In the genomic region with DNA sequence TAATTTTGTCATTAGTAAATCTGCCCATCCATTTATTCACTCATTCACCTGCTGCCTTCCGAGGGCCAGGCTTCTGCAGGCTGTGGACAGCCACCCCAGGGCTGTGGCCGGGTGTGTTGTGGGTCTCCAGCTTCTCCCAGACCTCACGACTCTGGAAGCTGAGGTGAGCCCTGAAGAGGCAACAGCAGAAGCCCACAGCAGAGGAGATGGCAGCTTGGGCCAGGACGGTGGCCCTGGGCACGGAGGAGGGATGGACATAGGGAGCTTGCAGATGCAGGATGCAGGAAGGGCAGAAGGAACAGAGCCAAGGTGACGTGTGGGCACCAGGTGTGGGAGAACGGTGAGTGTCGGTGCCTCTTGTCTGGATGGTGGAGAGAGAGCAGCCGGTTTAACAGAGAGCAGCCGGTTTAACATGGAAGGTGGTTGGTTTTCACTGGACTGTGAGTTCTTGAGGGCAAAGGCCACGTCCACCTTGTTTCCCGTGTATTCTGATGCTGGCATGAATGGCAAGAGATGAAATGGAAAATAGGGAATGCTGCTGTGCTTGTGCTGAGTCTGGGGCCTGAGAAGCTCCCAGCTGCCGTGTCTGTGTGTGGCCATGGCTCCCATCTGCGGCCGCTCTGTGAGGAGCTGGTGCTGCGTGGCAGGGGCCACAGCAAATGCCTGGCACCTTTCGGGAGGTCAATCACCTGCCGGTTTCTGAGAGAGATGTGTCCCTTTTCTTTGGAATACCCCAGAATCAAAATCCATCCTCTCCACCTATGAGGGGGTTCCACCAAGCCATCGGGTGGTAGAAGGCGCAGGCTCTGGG, we compare ENCODE assay signal across 18 cellular contexts.
DNase-seq lines count a peak whose midpoint lies in the region; FAIRE-seq and TF ChIP-seq lines count a peak whose summit lies in the region.
"Had no signal": no experiment of that assay in that cellular context is flagged by ENCODE, and none has a peak within 500 bp of the region (broad histone marks: within the 10 kb centered on the region; RNA-seq: fewer than 3 reads in every experiment).

No MANE protein-coding gene starts in this region.

- no peak for TF ChIP-seq EP300 in H1 (IDR thresholded peaks at IDR 0.05; ENCODE audit: borderline replicate concordance in 1 of 2, low read depth in 2 of 2, low read length in 2 of 2)

- no peak for TF ChIP-seq RAD21 in H1 (IDR thresholded peaks at IDR 0.05 in 1 of 2, conservative IDR thresholded peaks at IDR 0.05 in 1 of 2; ENCODE audit: low read depth in 2 of 2, low read length in 2 of 2)

- CTCF ChIA-PET in H1 (lab: Charles Lee; ENCODE audit: partially characterized antibody): no interaction called here

- H3K4me3 ChIP-seq in H1 (ENCODE audit: extremely low read depth in 1 of 4, insufficient read depth in 2 of 4, low read depth in 3 of 4, low read length in 4 of 4): no peak overlapping the region
- no peak overlapping the region for H3K4me3 ChIP-seq in spleen

- intact Hi-C loops in spleen (cut with DNase I; ENCODE audit: low total_unique reads): no loop called here

- no peak overlapping the region for H4K91ac ChIP-seq in H1 (replicated peaks; ENCODE audit: insufficient read length, low read length)

- H3K4me1 ChIP-seq in H1 (replicated peaks in 1 of 4; ENCODE audit: control insufficient read depth in 3 of 4, insufficient read depth in 4 of 4, low read length in 3 of 4): peaks cover 0 to 5% (median 3%) of the 10 kb centered on the region in 4 experiments; a peak in 6 of 7 replicates
- no peaks in the 10 kb centered on the region for H3K4me1 ChIP-seq in spleen

- H3K14ac ChIP-seq in H1 (ENCODE audit: insufficient read length): no peak overlapping the region

- H3K36me3 ChIP-seq in H1 (ENCODE audit: control insufficient read depth in 2 of 4, insufficient read depth in 4 of 4, low read length in 3 of 4) (no peaks in the 10 kb centered on the region), spleen (no peaks in the 10 kb centered on the region)

- FAIRE-seq in H1 (lab: Jason Lieb, UNC): no peak
- FAIRE-seq: GM12892, GM19239, H54 had no signal

- H3K9me3 ChIP-seq in H1 (ENCODE audit: insufficient read depth in 2 of 2, low read depth in 1 of 2, low read length in 1 of 2) (no peaks in the 10 kb centered on the region), spleen (no peaks in the 10 kb centered on the region)
- H3K9me3 ChIP-seq: SK-N-SH had no signal

- H2BK120ac ChIP-seq in H1 (replicated peaks; ENCODE audit: low read depth, low read length): peak overlapping the region; percentile 33

- no peak overlapping the region for H4K8ac ChIP-seq in H1 (ENCODE audit: extremely low read depth, insufficient read depth, low read length)

- H3K79me1 ChIP-seq in H1 (ENCODE audit: low read depth, low read length): no peaks in the 10 kb centered on the region

- H3K27me3 ChIP-seq in H1 (replicated peaks in 1 of 4; ENCODE audit: control insufficient read depth in 3 of 4, extremely low read depth in 1 of 4, insufficient read depth in 3 of 4, low read length in 3 of 4) (no peaks in the 10 kb centered on the region; a peak in 1 of 7 replicates), spleen (replicated peaks in 1 of 7) (peaks cover 0 to 52% (median 0%) of the 10 kb centered on the region in 7 donors)

- no peak overlapping the region for H2BK20ac ChIP-seq in H1 (ENCODE audit: low read length)

- no peaks in the 10 kb centered on the region for H3K79me2 ChIP-seq in H1 (ENCODE audit: control insufficient read depth in 1 of 2, insufficient read depth in 2 of 2, low read length in 2 of 2)

- H3K27ac ChIP-seq in H1 (ENCODE audit: low read depth, low read length): no peak overlapping the region
- no peak overlapping the region for H3K27ac ChIP-seq in spleen

- H2AK5ac ChIP-seq in H1 (ENCODE audit: low read depth, low read length): peak overlapping the region; percentile 40; the same call in 1 of the 2 replicates

- peak overlapping the region; percentile 9; the same call in 1 of the 2 replicates for H2BK12ac ChIP-seq in H1 (ENCODE audit: low read depth, low read length)

- no peaks in the 10 kb centered on the region for H4K20me1 ChIP-seq in H1 (replicated peaks in 1 of 2; ENCODE audit: control insufficient read depth in 1 of 2, insufficient read depth in 2 of 2, low read length in 2 of 2)

- no peak overlapping the region for H2BK15ac ChIP-seq in H1 (ENCODE audit: low read length)

- no peak overlapping the region for H3K4ac ChIP-seq in H1 (replicated peaks; ENCODE audit: insufficient read length, low read depth, low read length)

- no peak overlapping the region for H2AFZ ChIP-seq in H1 (ENCODE audit: low read length)

- no peak overlapping the region for H3K4me2 ChIP-seq in H1 (ENCODE audit: insufficient read depth in 1 of 2, low read depth in 2 of 2, low read length in 2 of 2)
- H3K4me2 ChIP-seq: SK-N-SH had no signal

- no peak overlapping the region for H3K9ac ChIP-seq in H1 (replicated peaks in 1 of 4; ENCODE audit: extremely low read depth in 1 of 4, low read depth in 3 of 4, low read length in 3 of 4)
- H3K9ac ChIP-seq: SK-N-SH had no signal

- POLR2A ChIA-PET in H1 (lab: Charles Lee; ENCODE audit: partially characterized antibody): no interaction called here

- H3K56ac ChIP-seq in H1 (replicated peaks; ENCODE audit: insufficient read length, low read depth, low read length): no peak overlapping the region

- H3K18ac ChIP-seq in H1 (ENCODE audit: extremely low read depth, low read length): no peak overlapping the region

- peak; percentile 27 for DNase-seq in NCI-H748 (lab: John Stamatoyannopoulos, UW; ENCODE audit: unreplicated experiment)
- no peak for DNase-seq in NCI-H748 treated with DMSO at 0.1 percent for 48 hours (lab: John Stamatoyannopoulos, UW)
- DNase-seq in NCI-H2029 treated with DMSO at 0.1 percent for 48 hours (lab: John Stamatoyannopoulos, UW): peak; percentile 26
- no peak for DNase-seq in H1 (ENCODE audit: low read depth in 1 of 2, low spot score in 2 of 2)
- peak; percentile 36 for DNase-seq in spleen
- no peak for DNase-seq in NCI-H1105 treated with DMSO at 0.1 percent for 48 hours (lab: John Stamatoyannopoulos, UW)
- DNase-seq in stimulated activated CD4-positive, alpha-beta T cell treated with anti-CD3 and anti-CD28 coated beads, Interleukin-4, amount 100 ng/mL, for 1 hour: no peak
- DNase-seq: DMS153, DND-41, Karpas-422, NCI-H1092, NCI-H1436, NCI-H187 treated with DMSO at 0.1 percent for 48 hours, SK-N-SH, SW 1271 had no signal

- no peak for TF ChIP-seq POLR2A in H1 (IDR thresholded peaks at IDR 0.05; ENCODE audit: control extremely low read depth in 1 of 2, low read depth in 2 of 2, low read length in 2 of 2)
- no peak for TF ChIP-seq POLR2A in spleen (IDR thresholded peaks at IDR 0.05)

- no peaks in the 10 kb centered on the region; the same call in 1 of the 2 replicates for H3K23me2 ChIP-seq in H1 (ENCODE audit: low read depth, low read length)

- H2BK5ac ChIP-seq in H1 (ENCODE audit: low read depth, low read length): no peak overlapping the region

- WGBS in H1 (ENCODE audit: extremely low coverage in 1 of 2, insufficient coverage in 1 of 2, insufficient read length in 1 of 2, insufficient replicate concordance in 2 of 2, low coverage in 1 of 2, low lambda C conversion rate in 2 of 2, missing lambda C conversion rate in 1 of 2), 2 experiments: 90% methylated on average over 19 of the region's 20 CpGs; no CpG with 5 or more reads in 1 of the 2 experiments
- 79 to 86% (median 83%) methylated on average over 20 of the region's 20 CpGs for WGBS in spleen, 5 donors

- TF ChIP-seq CTCF in H1 (IDR thresholded peaks at IDR 0.05; ENCODE audit: control extremely low read depth in 1 of 3, insufficient read depth in 1 of 3, low read depth in 1 of 3, low read length in 3 of 3) (no peak), spleen (IDR thresholded peaks at IDR 0.05 in 8 of 11, conservative IDR thresholded peaks at IDR 0.05 in 3 of 11) (no peak)

- H3K23ac ChIP-seq in H1 (ENCODE audit: insufficient read length): no peak overlapping the region

- H4K5ac ChIP-seq in H1 (ENCODE audit: insufficient read length, low read depth, low read length): no peak overlapping the region

TF ChIP-seq in H1, 55 proteins besides CTCF, POLR2A, EP300 and RAD21 (continues in another document):
- TF ChIP-seq RBBP5 (IDR thresholded peaks at IDR 0.05; ENCODE audit: borderline replicate concordance, low read depth, low read length) (no peak), SUZ12 (IDR thresholded peaks at IDR 0.05; ENCODE audit: low read length) (no peak), SIRT6 (IDR thresholded peaks at IDR 0.05; ENCODE audit: low read length) (no peak), SP1 (IDR thresholded peaks at IDR 0.05; ENCODE audit: low read depth, low read length) (no peak), RXRA (IDR thresholded peaks at IDR 0.05; ENCODE audit: insufficient read depth, low read depth, low read length) (no peak)

Comparison
In these comparisons a context has a peak if more than half of its experiments do, and no peak if none do; other contexts are left out.
1. DNase-seq: peak in NCI-H748 (single experiment), NCI-H2029 treated with DMSO at 0.1 percent for 48 hours (single experiment) and spleen (single experiment); none in NCI-H748 treated with DMSO at 0.1 percent for 48 hours (single experiment), H1 (0 of 2), NCI-H1105 treated with DMSO at 0.1 percent for 48 hours (single experiment) and stimulated activated CD4-positive, alpha-beta T cell treated with anti-CD3 and anti-CD28 coated beads, Interleukin-4, amount 100 ng/mL, for 1 hour (single experiment).